Comparison of ENCODE assay signal across 14 cellular contexts in genomic region chr3:14256561-14257342, GRCh38.
DNase-seq lines count a peak whose midpoint lies in the region; ATAC-seq, FAIRE-seq and TF ChIP-seq lines count a peak whose summit lies in the region.
"Had no signal": no experiment of that assay in that cellular context is flagged by ENCODE, and none has a peak within 500 bp of the region (broad histone marks: within the 10 kb centered on the region; RNA-seq: fewer than 3 reads in every experiment).

No MANE protein-coding gene starts in this region.

- H3K4me3 ChIP-seq in bronchial epithelial cell (ENCODE audit: low read depth, low read length): no peak overlapping the region
- no peak overlapping the region for H3K4me3 ChIP-seq in upper lobe of left lung
- H3K4me3 ChIP-seq: SK-N-MC had no signal

- FAIRE-seq in bronchial epithelial cell (lab: Jason Lieb, UNC): no peak
- FAIRE-seq: H54 had no signal

- DNase-seq in DMS53 (lab: John Stamatoyannopoulos, UW) (peak; percentile 58), NCI-H146 (lab: John Stamatoyannopoulos, UW) (peak; percentile 84), bronchial epithelial cell (ENCODE audit: low read depth) (peak; percentile 45), medulla oblongata (ENCODE audit: extremely low spot score) (peak; percentile 36), NCI-H774 (lab: John Stamatoyannopoulos, UW) (no peak), upper lobe of left lung (no peak)
- DNase-seq: effector CD8-positive, alpha-beta T cell; mesendoderm; stimulated activated CD4-positive, alpha-beta T cell treated with anti-CD3 and anti-CD28 coated beads, Interleukin-4, amount 100 ng/mL, for 24 hours had no signal

- TF ChIP-seq CTCF in bronchial epithelial cell (IDR thresholded peaks at IDR 0.05; ENCODE audit: insufficient read depth, low read length, severe bottlenecking) (peak; percentile 28), upper lobe of left lung (IDR thresholded peaks at IDR 0.05) (no peak)

- no peak for ATAC-seq in HG02678 (IDR thresholded peaks at IDR 0.05; ENCODE audit: unreplicated experiment)
- no peak for ATAC-seq in GM18858 (IDR thresholded peaks at IDR 0.05; ENCODE audit: unreplicated experiment)
- no peak for ATAC-seq in upper lobe of left lung (ENCODE audit: low FRiP score in 2 of 2)

- TF ChIP-seq EP300 in upper lobe of left lung (IDR thresholded peaks at IDR 0.05): no peak

- 80 to 81% methylated on average over 8 of the region's 9 CpGs for WGBS in upper lobe of left lung, 2 donors

- no peak for TF ChIP-seq POLR2A in upper lobe of left lung (IDR thresholded peaks at IDR 0.05)

- no peaks in the 10 kb centered on the region for H3K27me3 ChIP-seq in bronchial epithelial cell (ENCODE audit: control insufficient read depth, insufficient read depth, low read length)
- H3K27me3 ChIP-seq in upper lobe of left lung: no peaks in the 10 kb centered on the region

- H3K4me1 ChIP-seq in upper lobe of left lung: peaks cover 3 to 5% (median 4%) of the 10 kb centered on the region in 4 donors

- H3K9me3 ChIP-seq in upper lobe of left lung: no peaks in the 10 kb centered on the region

- H3K36me3 ChIP-seq in bronchial epithelial cell (ENCODE audit: control insufficient read depth, insufficient read depth, low read length) (no peaks in the 10 kb centered on the region), upper lobe of left lung (no peaks in the 10 kb centered on the region)

- no peak overlapping the region for H3K27ac ChIP-seq in upper lobe of left lung
- H3K27ac ChIP-seq: KMS-11, SK-N-MC had no signal

Comparison
In these comparisons a context has a peak if more than half of its experiments do, and no peak if none do; other contexts are left out.
1. DNase-seq: peak in DMS53 (single experiment), NCI-H146 (single experiment), bronchial epithelial cell (single experiment) and medulla oblongata (single experiment); none in NCI-H774 (single experiment) and upper lobe of left lung (0 of 2).